In genomic region chr6:146913842-146914562, GRCh38 we compare ENCODE assay signal across 8 cellular contexts.
A peak's percentile ranks its signal among the peaks of the same experiment; 100 is the strongest.
DNase-seq lines count a peak whose midpoint lies in the region; ATAC-seq lines count a peak whose summit lies in the region.

No MANE protein-coding gene starts in this region.

- ATAC-seq in left cardiac atrium (peak; percentile 74 to 95), HG03045 (IDR thresholded peaks at IDR 0.05; ENCODE audit: unreplicated experiment) (no peak)

- H3K9me3 ChIP-seq in CD8-positive, alpha-beta memory T cell (ENCODE audit: low read length) = no peaks in the 10 kb centered on the region

- H3K27me3 Mint-ChIP-seq in CD8-positive, alpha-beta memory T cell = peaks cover 3 to 11% of the 10 kb centered on the region in 2 donors

- peaks cover 0 to 5% (median 0%) of the 10 kb centered on the region in 3 donors for H3K36me3 Mint-ChIP-seq in CD8-positive, alpha-beta memory T cell

- no peak for DNase-seq in CD8-positive, alpha-beta memory T cell
- DNase-seq in M059J (ENCODE audit: low read depth) (peak; percentile 100), amygdala (lab: John Stamatoyannopoulos, UW) (peak in 36 of 56 donors; percentile 4 to 57 (median 27)), left cardiac atrium (peak; percentile 72), pons (ENCODE audit: low spot score) (peak; percentile 28)
- DNase-seq in central memory CD4-positive, alpha-beta T cell = no peak
- DNase-seq in activated CD4-positive, CD25-positive, alpha-beta regulatory T cell (lab: John Stamatoyannopoulos, UW) = no peak

- H3K9me3 Mint-ChIP-seq in CD8-positive, alpha-beta memory T cell = no peaks in the 10 kb centered on the region

- H3K27ac Mint-ChIP-seq in CD8-positive, alpha-beta memory T cell = peak overlapping the region in 1 of 8 donors; percentile 14

- H3K27ac ChIP-seq in CD8-positive, alpha-beta memory T cell (ENCODE audit: low read depth, low read length) = peak overlapping the region; percentile 72

- H3K4me3 Mint-ChIP-seq in CD8-positive, alpha-beta memory T cell = no peak overlapping the region

- H3K27me3 ChIP-seq in CD8-positive, alpha-beta memory T cell (ENCODE audit: insufficient read depth, low read length, poor library complexity, severe bottlenecking) = no peaks in the 10 kb centered on the region

- no peaks in the 10 kb centered on the region for H3K4me1 Mint-ChIP-seq in CD8-positive, alpha-beta memory T cell

- no peaks in the 10 kb centered on the region for H3K4me1 ChIP-seq in CD8-positive, alpha-beta memory T cell (ENCODE audit: insufficient read depth, low read length)

- H3K4me3 ChIP-seq in CD8-positive, alpha-beta memory T cell (ENCODE audit: low read length) = no peak overlapping the region

- H3K36me3 ChIP-seq in CD8-positive, alpha-beta memory T cell (ENCODE audit: insufficient read depth, low read length) = no peaks in the 10 kb centered on the region

- POLR2A ChIA-PET in CD8-positive, alpha-beta memory T cell (lab: Charles Lee) = no interaction called here

- intact Hi-C loops in left cardiac atrium (cut with DNase I) = no loop called here

- CTCF ChIA-PET in CD8-positive, alpha-beta memory T cell (lab: Charles Lee) = no interaction called here

Comparison
In these comparisons a context has a peak if more than half of its experiments do, and no peak if none do; other contexts are left out.
1. DNase-seq: peak in M059J (single experiment), amygdala (36 of 56), left cardiac atrium (single experiment) and pons (single experiment); none in CD8-positive, alpha-beta memory T cell (0 of 5), central memory CD4-positive, alpha-beta T cell (single experiment) and activated CD4-positive, CD25-positive, alpha-beta regulatory T cell (0 of 4).